ENCODE assay signal across 21 cellular contexts in the genomic region with DNA sequence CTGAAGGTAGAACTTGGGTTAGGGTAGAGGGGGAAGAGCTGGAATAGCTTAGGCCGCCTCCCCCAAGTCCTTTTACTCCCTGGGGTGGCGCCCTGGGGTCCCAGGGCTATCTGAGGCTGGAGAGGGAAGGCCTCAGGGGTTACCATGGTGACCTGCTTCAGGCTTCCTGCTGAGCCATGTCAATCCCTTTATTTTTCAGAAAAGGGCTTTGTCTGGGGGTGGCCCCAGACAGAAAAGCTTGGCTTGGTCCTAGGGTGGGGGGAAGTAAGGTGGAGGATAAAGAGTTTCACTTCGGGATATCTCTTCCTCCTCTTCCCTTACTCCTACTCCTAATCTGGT. TPM values are rescaled to one million over a fixed set of nuclear protein-coding genes. Genes with fewer than 3 reads are reported as not detected.
DNase-seq lines count a peak whose midpoint lies in the region; ATAC-seq and TF ChIP-seq lines count a peak whose summit lies in the region.
"Had no signal": no experiment of that assay in that cellular context is flagged by ENCODE, and none has a peak within 500 bp of the region (broad histone marks: within the 10 kb centered on the region; RNA-seq: fewer than 3 reads in every experiment).

No MANE protein-coding gene starts in this region.

- H3K36me3 ChIP-seq in A673 (ENCODE audit: insufficient read depth, low read length, poor library complexity, severe bottlenecking) (peaks cover 50% of the 10 kb centered on the region), Peyer's patch (peaks cover 0 to 7% (median 0%) of the 10 kb centered on the region in 3 donors), osteoblast (ENCODE audit: insufficient read depth, low read length) (peaks cover 2% of the 10 kb centered on the region), heart left ventricle (peaks cover 0 to 12% (median 6%) of the 10 kb centered on the region in 9 donors), esophagus squamous epithelium (peaks cover 0 to 9% (median 5%) of the 10 kb centered on the region in 3 donors)

- peaks cover 20% of the 10 kb centered on the region for H3K4me1 Mint-ChIP-seq in chondrocyte (ENCODE audit: low read depth)

- DNase-seq in A673 (ENCODE audit: low spot score) (no peak), Peyer's patch (peak in 2 of 3 donors; percentile 4 to 21), epithelial cell of prostate (ENCODE audit: low read depth, low spot score) (no peak), osteoblast (ENCODE audit: insufficient read length, low spot score, missing footprints) (peak; percentile 21), chondrocyte (ENCODE audit: low spot score) (no peak), heart left ventricle (no peak), esophagus squamous epithelium (lab: John Stamatoyannopoulos, UW) (no peak)
- DNase-seq: AML-193; CD4-positive, alpha-beta T cell; DMS79; MM.1S; NCI-H1105 treated with DMSO at 0.1 percent for 48 hours; NCI-H187 treated with DMSO at 0.1 percent for 48 hours; NCI-H2171; NCI-H446 treated with DMSO at 0.1 percent for 48 hours; NCI-H774; SIG-M5 had no signal

- H3K27me3 Mint-ChIP-seq in chondrocyte (ENCODE audit: low read depth), result no peaks in the 10 kb centered on the region
- H3K27me3 Mint-ChIP-seq: CD4-positive, alpha-beta T cell had no signal

- H3K4me3 ChIP-seq in A673 (ENCODE audit: low read depth, low read length, poor library complexity, severe bottlenecking), result peak overlapping the region; percentile 82
- no peak overlapping the region for H3K4me3 ChIP-seq in Peyer's patch
- H3K4me3 ChIP-seq in osteoblast (ENCODE audit: insufficient read depth, low read length), result no peak overlapping the region
- H3K4me3 ChIP-seq in heart left ventricle, result peak overlapping the region in 2 of 12 donors; percentile 9 to 71
- no peak overlapping the region for H3K4me3 ChIP-seq in esophagus squamous epithelium
- H3K4me3 ChIP-seq: HAP-1 had no signal

- H3K27ac Mint-ChIP-seq in chondrocyte (ENCODE audit: unreplicated experiment), result no peak overlapping the region
- H3K27ac Mint-ChIP-seq: CD4-positive, alpha-beta T cell had no signal

- TF ChIP-seq CTCF in A673 (conservative IDR thresholded peaks at IDR 0.05; ENCODE audit: low read depth, low read length) (no peak), Peyer's patch (IDR thresholded peaks at IDR 0.05) (no peak), osteoblast (IDR thresholded peaks at IDR 0.05; ENCODE audit: extremely low read depth, low read depth, low read length) (no peak), chondrocyte (IDR thresholded peaks at IDR 0.05) (no peak), heart left ventricle (IDR thresholded peaks at IDR 0.05) (no peak), esophagus squamous epithelium (IDR thresholded peaks at IDR 0.05) (no peak)

- CTCF ChIA-PET in A673 (lab: Charles Lee), result no interaction called here

- ATAC-seq in heart left ventricle (no peak), HG03139 (IDR thresholded peaks at IDR 0.05; ENCODE audit: unreplicated experiment) (no peak)
- ATAC-seq: Panc1 had no signal

- H3K4me1 ChIP-seq in A673 (ENCODE audit: insufficient read depth, low read length, poor library complexity, severe bottlenecking), result peaks cover 17% of the 10 kb centered on the region
- peaks cover 0 to 19% (median 0%) of the 10 kb centered on the region in 4 donors for H3K4me1 ChIP-seq in Peyer's patch
- H3K4me1 ChIP-seq in osteoblast (ENCODE audit: insufficient read depth, low read length), result no peaks in the 10 kb centered on the region
- H3K4me1 ChIP-seq in heart left ventricle, result peaks cover 0 to 43% (median 5%) of the 10 kb centered on the region in 12 donors
- H3K4me1 ChIP-seq in esophagus squamous epithelium, result peaks cover 8 to 82% (median 9%) of the 10 kb centered on the region in 3 donors

- no peaks in the 10 kb centered on the region for H3K36me3 Mint-ChIP-seq in chondrocyte (ENCODE audit: low read depth)

- no peaks in the 10 kb centered on the region for H3K9me3 Mint-ChIP-seq in chondrocyte (ENCODE audit: low read depth)
- H3K9me3 Mint-ChIP-seq: CD4-positive, alpha-beta T cell had no signal

- H3K4me3 Mint-ChIP-seq in chondrocyte (ENCODE audit: unreplicated experiment), result no peak overlapping the region
- H3K4me3 Mint-ChIP-seq: CD4-positive, alpha-beta T cell had no signal

- H3K9me3 ChIP-seq in A673 (ENCODE audit: low read depth, low read length, poor library complexity, severe bottlenecking), result no peaks in the 10 kb centered on the region
- H3K9me3 ChIP-seq in Peyer's patch, result no peaks in the 10 kb centered on the region
- no peaks in the 10 kb centered on the region for H3K9me3 ChIP-seq in osteoblast (ENCODE audit: low read depth, low read length)
- H3K9me3 ChIP-seq in heart left ventricle, result no peaks in the 10 kb centered on the region
- no peaks in the 10 kb centered on the region for H3K9me3 ChIP-seq in esophagus squamous epithelium
- H3K9me3 ChIP-seq: HAP-1 had no signal

- no peak overlapping the region for H3K27ac ChIP-seq in A673 (ENCODE audit: low read depth, low read length, poor library complexity, severe bottlenecking)
- H3K27ac ChIP-seq in Peyer's patch, result peak overlapping the region in 1 of 4 donors; percentile 89
- H3K27ac ChIP-seq in epithelial cell of prostate, result peak overlapping the region; percentile 87
- no peak overlapping the region for H3K27ac ChIP-seq in osteoblast (ENCODE audit: low read depth, low read length)
- no peak overlapping the region for H3K27ac ChIP-seq in heart left ventricle
- peak overlapping the region in 2 of 4 donors; percentile 90 to 92 for H3K27ac ChIP-seq in esophagus squamous epithelium
- H3K27ac ChIP-seq: KMS-11 had no signal

- intact Hi-C loops in A673 (cut with micrococcal nuclease; ENCODE audit: unreplicated experiment) (no loop called here), heart left ventricle (cut with DNase I) (loop anchor here in 8 of 10 donors (5.0 to 10.0 kb wide), 6 partner anchors 50 to 160 kb away; no protein-coding TSS in a partner anchor), esophagus squamous epithelium (cut with DNase I) (no loop called here)

- peaks cover 41% of the 10 kb centered on the region for H4K20me1 ChIP-seq in osteoblast (ENCODE audit: insufficient read depth, low read length)

- TF ChIP-seq POLR2A in Peyer's patch (IDR thresholded peaks at IDR 0.05), result no peak
- no peak for TF ChIP-seq POLR2A in heart left ventricle (IDR thresholded peaks at IDR 0.05)
- TF ChIP-seq POLR2A in esophagus squamous epithelium (IDR thresholded peaks at IDR 0.05), result no peak

- no peaks in the 10 kb centered on the region for H3K27me3 ChIP-seq in A673 (replicated peaks; ENCODE audit: insufficient read depth, low read depth, low read length, poor library complexity)
- H3K27me3 ChIP-seq in Peyer's patch, result no peaks in the 10 kb centered on the region
- H3K27me3 ChIP-seq in osteoblast (ENCODE audit: insufficient read depth, low read length), result peaks cover 8% of the 10 kb centered on the region
- peaks cover 0 to 2% (median 0%) of the 10 kb centered on the region in 9 donors for H3K27me3 ChIP-seq in heart left ventricle
- H3K27me3 ChIP-seq in esophagus squamous epithelium, result peaks cover 0 to 3% (median 0%) of the 10 kb centered on the region in 4 donors

- H3K4me2 ChIP-seq in osteoblast (ENCODE audit: insufficient read depth, low read length), result no peak overlapping the region
- H3K4me2 ChIP-seq: KMS-11 had no signal

- peaks cover 40% of the 10 kb centered on the region for H3K79me2 ChIP-seq in osteoblast (ENCODE audit: insufficient read depth, low read length)

- 48 to 81% (median 66%) methylated on average over 3 of the region's 3 CpGs for WGBS in heart left ventricle, 4 donors
- 11 to 34% methylated on average over 1 to 2 of the region's 3 CpGs for WGBS in esophagus squamous epithelium, 2 donors

- POLR2A ChIA-PET in A673 (lab: Charles Lee; ENCODE audit: low non-redundant PET), result no interaction called here

- no TSS peak for BruUV-seq in A673 (replicated peaks; lab: Mats Ljungman, UMichigan)

- H2AFZ ChIP-seq in osteoblast (ENCODE audit: low read length), result no peak overlapping the region

RNA-seq across cellular contexts. Expression of a gene that starts 6.3 kb away (rescaled TPM):
- 76.8 and 78.1 TPM in 2 replicates for total RNA-seq in A673 (2021)
- total RNA-seq in Peyer's patch, result 10 to 100 TPM; 19.0 to 77.6 (median 55.3) TPM
- total RNA-seq in osteoblast, result 34.7 and 35.7 TPM in 2 replicates
- 14.4 to 33.4 TPM (median 32.9 TPM) in 3 replicates for total RNA-seq in chondrocyte
- 10 to 100 TPM; 15.9 to 78.8 (median 23.1) TPM for total RNA-seq in heart left ventricle
- 10 to 100 TPM; 25.4 to 33.2 TPM for polyA plus RNA-seq in heart left ventricle
- 10 to 100 TPM; 40.4 to 53.4 (median 46.7) TPM for total RNA-seq in esophagus squamous epithelium

Comparison
In these comparisons a context has a peak if more than half of its experiments do, and no peak if none do; other contexts are left out.
1. DNase-seq: peak in Peyer's patch (2 of 3) and osteoblast (single experiment); none in A673 (single experiment), epithelial cell of prostate (single experiment), chondrocyte (single experiment), heart left ventricle (0 of 5) and esophagus squamous epithelium (single experiment).
2. intact Hi-C loops: an anchor here in heart left ventricle (5.0 to 10.0 kb wide); none called in A673 and esophagus squamous epithelium.